ENCODE assay signal across 1 cellular context in genomic region chr22:30425616-30426394, GRCh38.
TF ChIP-seq lines count a peak whose summit lies in the region.

A gene with protein sequence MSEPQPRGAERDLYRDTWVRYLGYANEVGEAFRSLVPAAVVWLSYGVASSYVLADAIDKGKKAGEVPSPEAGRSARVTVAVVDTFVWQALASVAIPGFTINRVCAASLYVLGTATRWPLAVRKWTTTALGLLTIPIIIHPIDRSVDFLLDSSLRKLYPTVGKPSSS (plus strand): TSS chr22:30425768. CDS start chr22:30425880, 112 bp downstream.

TF ChIP-seq in HepG2, 621 proteins besides CTCF, POLR2A, EP300 and RAD21 (continued from another document):
- TF ChIP-seq, protein P1, sequence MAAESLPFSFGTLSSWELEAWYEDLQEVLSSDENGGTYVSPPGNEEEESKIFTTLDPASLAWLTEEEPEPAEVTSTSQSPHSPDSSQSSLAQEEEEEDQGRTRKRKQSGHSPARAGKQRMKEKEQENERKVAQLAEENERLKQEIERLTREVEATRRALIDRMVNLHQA (CRISPR knock-in tag; IDR thresholded peaks at IDR 0.05) = no peak
- TF ChIP-seq, protein P2, sequence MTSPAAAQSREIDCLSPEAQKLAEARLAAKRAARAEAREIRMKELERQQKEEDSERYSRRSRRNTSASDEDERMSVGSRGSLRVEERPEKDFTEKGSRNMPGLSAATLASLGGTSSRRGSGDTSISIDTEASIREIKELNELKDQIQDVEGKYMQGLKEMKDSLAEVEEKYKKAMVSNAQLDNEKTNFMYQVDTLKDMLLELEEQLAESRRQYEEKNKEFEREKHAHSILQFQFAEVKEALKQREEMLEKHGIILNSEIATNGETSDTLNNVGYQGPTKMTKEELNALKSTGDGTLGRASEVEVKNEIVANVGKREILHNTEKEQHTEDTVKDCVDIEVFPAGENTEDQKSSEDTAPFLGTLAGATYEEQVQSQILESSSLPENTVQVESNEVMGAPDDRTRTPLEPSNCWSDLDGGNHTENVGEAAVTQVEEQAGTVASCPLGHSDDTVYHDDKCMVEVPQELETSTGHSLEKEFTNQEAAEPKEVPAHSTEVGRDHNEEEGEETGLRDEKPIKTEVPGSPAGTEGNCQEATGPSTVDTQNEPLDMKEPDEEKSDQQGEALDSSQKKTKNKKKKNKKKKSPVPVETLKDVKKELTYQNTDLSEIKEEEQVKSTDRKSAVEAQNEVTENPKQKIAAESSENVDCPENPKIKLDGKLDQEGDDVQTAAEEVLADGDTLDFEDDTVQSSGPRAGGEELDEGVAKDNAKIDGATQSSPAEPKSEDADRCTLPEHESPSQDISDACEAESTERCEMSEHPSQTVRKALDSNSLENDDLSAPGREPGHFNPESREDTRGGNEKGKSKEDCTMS (CRISPR knock-in tag; conservative IDR thresholded peaks at IDR 0.05) = no peak
- TF ChIP-seq, protein P3, sequence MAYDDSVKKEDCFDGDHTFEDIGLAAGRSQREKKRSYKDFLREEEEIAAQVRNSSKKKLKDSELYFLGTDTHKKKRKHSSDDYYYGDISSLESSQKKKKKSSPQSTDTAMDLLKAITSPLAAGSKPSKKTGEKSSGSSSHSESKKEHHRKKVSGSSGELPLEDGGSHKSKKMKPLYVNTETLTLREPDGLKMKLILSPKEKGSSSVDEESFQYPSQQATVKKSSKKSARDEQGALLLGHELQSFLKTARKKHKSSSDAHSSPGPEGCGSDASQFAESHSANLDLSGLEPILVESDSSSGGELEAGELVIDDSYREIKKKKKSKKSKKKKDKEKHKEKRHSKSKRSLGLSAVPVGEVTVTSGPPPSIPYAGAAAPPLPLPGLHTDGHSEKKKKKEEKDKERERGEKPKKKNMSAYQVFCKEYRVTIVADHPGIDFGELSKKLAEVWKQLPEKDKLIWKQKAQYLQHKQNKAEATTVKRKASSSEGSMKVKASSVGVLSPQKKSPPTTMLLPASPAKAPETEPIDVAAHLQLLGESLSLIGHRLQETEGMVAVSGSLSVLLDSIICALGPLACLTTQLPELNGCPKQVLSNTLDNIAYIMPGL (CRISPR knock-in tag; IDR thresholded peaks at IDR 0.05; ENCODE audit: borderline replicate concordance in 1 of 2, low read depth in 1 of 2) = peak in 1 of 2 experiments; percentile 62; a peak in 3 of 4 replicates
- TF ChIP-seq ZMYM2 (CRISPR knock-in tag; IDR thresholded peaks at IDR 0.05) (0 out of 2 replicates have a peak, but pooled peaks have one; percentile 63), ZNF678 (CRISPR knock-in tag; IDR thresholded peaks at IDR 0.05) (no peak), ZNF564 (CRISPR knock-in tag; IDR thresholded peaks at IDR 0.05) (peak; percentile 74; the same call in 1 of the 2 replicates), ZC3H4 (CRISPR knock-in tag; IDR thresholded peaks at IDR 0.05; ENCODE audit: borderline replicate concordance) (no peak), HMG20B (CRISPR knock-in tag; conservative IDR thresholded peaks at IDR 0.05) (0 out of 2 replicates have a peak, but pooled peaks have one; percentile 22), MXD1 (CRISPR knock-in tag; IDR thresholded peaks at IDR 0.05) (peak; percentile 70; the same call in 1 of the 2 replicates), MYPOP (CRISPR knock-in tag; IDR thresholded peaks at IDR 0.05) (peak; percentile 69; the same call in 1 of the 2 replicates), ZBTB7A (CRISPR knock-in tag; IDR thresholded peaks at IDR 0.05) (peak; percentile 56; the same call in 1 of the 2 replicates), ZNF350 (CRISPR knock-in tag; IDR thresholded peaks at IDR 0.05; ENCODE audit: borderline replicate concordance, low read depth) (no peak), MTF2 (CRISPR knock-in tag; IDR thresholded peaks at IDR 0.05; ENCODE audit: borderline replicate concordance) (0 out of 2 replicates have a peak, but pooled peaks have one; percentile 17), PHB2 (IDR thresholded peaks at IDR 0.05; ENCODE audit: partially characterized antibody) (no peak), HES4 (CRISPR knock-in tag; IDR thresholded peaks at IDR 0.05; ENCODE audit: borderline replicate concordance) (peak; percentile 57; the same call in 1 of the 2 replicates), IKZF1 (IDR thresholded peaks at IDR 0.05) (no peak), ELF4 (CRISPR knock-in tag; IDR thresholded peaks at IDR 0.05; ENCODE audit: borderline replicate concordance) (0 out of 2 replicates have a peak, but pooled peaks have one; percentile 19), KMT2A (CRISPR knock-in tag; IDR thresholded peaks at IDR 0.05) (peak; percentile 40; the same call in 1 of the 2 replicates), AHR (CRISPR knock-in tag; IDR thresholded peaks at IDR 0.05) (peak; percentile 68; the same call in 1 of the 2 replicates), NFYC (CRISPR knock-in tag; IDR thresholded peaks at IDR 0.05) (peak; percentile 38; the same call in 1 of the 2 replicates), ZFP36 (IDR thresholded peaks at IDR 0.05; ENCODE audit: borderline replicate concordance, low read depth, low read length, partially characterized antibody) (no peak), MZF1 (CRISPR knock-in tag; IDR thresholded peaks at IDR 0.05; ENCODE audit: borderline replicate concordance) (no peak), ZNF512B (CRISPR knock-in tag; IDR thresholded peaks at IDR 0.05; ENCODE audit: borderline replicate concordance) (no peak), MIER2 (CRISPR knock-in tag; IDR thresholded peaks at IDR 0.05) (no peak), ISL2 (CRISPR knock-in tag; IDR thresholded peaks at IDR 0.05) (no peak), ZNF644 (CRISPR knock-in tag; IDR thresholded peaks at IDR 0.05; ENCODE audit: low read depth) (no peak)
- TF ChIP-seq, protein P4, sequence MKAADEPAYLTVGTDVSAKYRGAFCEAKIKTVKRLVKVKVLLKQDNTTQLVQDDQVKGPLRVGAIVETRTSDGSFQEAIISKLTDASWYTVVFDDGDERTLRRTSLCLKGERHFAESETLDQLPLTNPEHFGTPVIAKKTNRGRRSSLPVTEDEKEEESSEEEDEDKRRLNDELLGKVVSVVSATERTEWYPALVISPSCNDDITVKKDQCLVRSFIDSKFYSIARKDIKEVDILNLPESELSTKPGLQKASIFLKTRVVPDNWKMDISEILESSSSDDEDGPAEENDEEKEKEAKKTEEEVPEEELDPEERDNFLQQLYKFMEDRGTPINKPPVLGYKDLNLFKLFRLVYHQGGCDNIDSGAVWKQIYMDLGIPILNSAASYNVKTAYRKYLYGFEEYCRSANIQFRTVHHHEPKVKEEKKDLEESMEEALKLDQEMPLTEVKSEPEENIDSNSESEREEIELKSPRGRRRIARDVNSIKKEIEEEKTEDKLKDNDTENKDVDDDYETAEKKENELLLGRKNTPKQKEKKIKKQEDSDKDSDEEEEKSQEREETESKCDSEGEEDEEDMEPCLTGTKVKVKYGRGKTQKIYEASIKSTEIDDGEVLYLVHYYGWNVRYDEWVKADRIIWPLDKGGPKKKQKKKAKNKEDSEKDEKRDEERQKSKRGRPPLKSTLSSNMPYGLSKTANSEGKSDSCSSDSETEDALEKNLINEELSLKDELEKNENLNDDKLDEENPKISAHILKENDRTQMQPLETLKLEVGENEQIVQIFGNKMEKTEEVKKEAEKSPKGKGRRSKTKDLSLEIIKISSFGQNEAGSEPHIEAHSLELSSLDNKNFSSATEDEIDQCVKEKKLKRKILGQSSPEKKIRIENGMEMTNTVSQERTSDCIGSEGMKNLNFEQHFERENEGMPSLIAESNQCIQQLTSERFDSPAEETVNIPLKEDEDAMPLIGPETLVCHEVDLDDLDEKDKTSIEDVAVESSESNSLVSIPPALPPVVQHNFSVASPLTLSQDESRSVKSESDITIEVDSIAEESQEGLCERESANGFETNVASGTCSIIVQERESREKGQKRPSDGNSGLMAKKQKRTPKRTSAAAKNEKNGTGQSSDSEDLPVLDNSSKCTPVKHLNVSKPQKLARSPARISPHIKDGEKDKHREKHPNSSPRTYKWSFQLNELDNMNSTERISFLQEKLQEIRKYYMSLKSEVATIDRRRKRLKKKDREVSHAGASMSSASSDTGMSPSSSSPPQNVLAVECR (CRISPR knock-in tag; IDR thresholded peaks at IDR 0.05; ENCODE audit: borderline replicate concordance) = peak; percentile 89
- TF ChIP-seq, protein P5, sequence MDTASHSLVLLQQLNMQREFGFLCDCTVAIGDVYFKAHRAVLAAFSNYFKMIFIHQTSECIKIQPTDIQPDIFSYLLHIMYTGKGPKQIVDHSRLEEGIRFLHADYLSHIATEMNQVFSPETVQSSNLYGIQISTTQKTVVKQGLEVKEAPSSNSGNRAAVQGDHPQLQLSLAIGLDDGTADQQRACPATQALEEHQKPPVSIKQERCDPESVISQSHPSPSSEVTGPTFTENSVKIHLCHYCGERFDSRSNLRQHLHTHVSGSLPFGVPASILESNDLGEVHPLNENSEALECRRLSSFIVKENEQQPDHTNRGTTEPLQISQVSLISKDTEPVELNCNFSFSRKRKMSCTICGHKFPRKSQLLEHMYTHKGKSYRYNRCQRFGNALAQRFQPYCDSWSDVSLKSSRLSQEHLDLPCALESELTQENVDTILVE (CRISPR knock-in tag; IDR thresholded peaks at IDR 0.05) = no peak
- TF ChIP-seq, protein P6, sequence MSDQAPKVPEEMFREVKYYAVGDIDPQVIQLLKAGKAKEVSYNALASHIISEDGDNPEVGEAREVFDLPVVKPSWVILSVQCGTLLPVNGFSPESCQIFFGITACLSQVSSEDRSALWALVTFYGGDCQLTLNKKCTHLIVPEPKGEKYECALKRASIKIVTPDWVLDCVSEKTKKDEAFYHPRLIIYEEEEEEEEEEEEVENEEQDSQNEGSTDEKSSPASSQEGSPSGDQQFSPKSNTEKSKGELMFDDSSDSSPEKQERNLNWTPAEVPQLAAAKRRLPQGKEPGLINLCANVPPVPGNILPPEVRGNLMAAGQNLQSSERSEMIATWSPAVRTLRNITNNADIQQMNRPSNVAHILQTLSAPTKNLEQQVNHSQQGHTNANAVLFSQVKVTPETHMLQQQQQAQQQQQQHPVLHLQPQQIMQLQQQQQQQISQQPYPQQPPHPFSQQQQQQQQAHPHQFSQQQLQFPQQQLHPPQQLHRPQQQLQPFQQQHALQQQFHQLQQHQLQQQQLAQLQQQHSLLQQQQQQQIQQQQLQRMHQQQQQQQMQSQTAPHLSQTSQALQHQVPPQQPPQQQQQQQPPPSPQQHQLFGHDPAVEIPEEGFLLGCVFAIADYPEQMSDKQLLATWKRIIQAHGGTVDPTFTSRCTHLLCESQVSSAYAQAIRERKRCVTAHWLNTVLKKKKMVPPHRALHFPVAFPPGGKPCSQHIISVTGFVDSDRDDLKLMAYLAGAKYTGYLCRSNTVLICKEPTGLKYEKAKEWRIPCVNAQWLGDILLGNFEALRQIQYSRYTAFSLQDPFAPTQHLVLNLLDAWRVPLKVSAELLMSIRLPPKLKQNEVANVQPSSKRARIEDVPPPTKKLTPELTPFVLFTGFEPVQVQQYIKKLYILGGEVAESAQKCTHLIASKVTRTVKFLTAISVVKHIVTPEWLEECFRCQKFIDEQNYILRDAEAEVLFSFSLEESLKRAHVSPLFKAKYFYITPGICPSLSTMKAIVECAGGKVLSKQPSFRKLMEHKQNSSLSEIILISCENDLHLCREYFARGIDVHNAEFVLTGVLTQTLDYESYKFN (CRISPR knock-in tag; conservative IDR thresholded peaks at IDR 0.05) = no peak
